17 cellular contexts compared by ENCODE assay signal in genomic region chr11:35546317-35546716, GRCh38. TPM values are rescaled to one million over a fixed set of nuclear protein-coding genes. Genes with fewer than 3 reads are reported as not detected.
"Had no signal": no experiment of that assay in that cellular context is flagged by ENCODE, and none has a peak within 500 bp of the region (broad histone marks: within the 10 kb centered on the region; RNA-seq: fewer than 3 reads in every experiment).

No MANE protein-coding gene starts in this region.

- H3K27ac ChIP-seq: parathyroid adenoma, tibial nerve had no signal

- H2AFZ ChIP-seq: parathyroid adenoma had no signal

- ATAC-seq: activated CD4-positive, CD25-positive, alpha-beta regulatory T cell treated with anti-CD3 and anti-CD28 coated beads, Interleukin-2, amount 50 U/mL, for 24 hours; activated T-helper 17 cell treated with anti-CD3 and anti-CD28 coated beads, Interleukin-2, amount 50 U/mL, for 72 hours; effector memory CD8-positive, alpha-beta T cell had no signal

- H3K4me1 ChIP-seq: parathyroid adenoma had no signal

- H3K36me3 ChIP-seq: tibial nerve had no signal

- H3K27me3 ChIP-seq: tibial nerve had no signal

- H3K9ac ChIP-seq: parathyroid adenoma had no signal

- H3K27ac Mint-ChIP-seq: activated T-helper 17 cell treated with anti-CD3 and anti-CD28 coated beads, Interleukin-2, amount 50 U/mL, for 72 hours; dendritic cell treated with granulocyte-macrophage colony-stimulating factor and Interleukin-4, amounts not matched to agents 40 ng/mL and 50 ng/mL, for 4 days; effector memory CD8-positive, alpha-beta T cell; T-helper 2 cell treated with Interferon-gamma antibody and Interleukin-4, amounts not matched to agents 5 μg/mL and 100 μg/mL, for 36 hours had no signal

- H3K4me3 ChIP-seq: tibial nerve had no signal

- H3K9me3 Mint-ChIP-seq: activated T-helper 17 cell treated with anti-CD3 and anti-CD28 coated beads, Interleukin-2, amount 50 U/mL, for 72 hours; dendritic cell treated with granulocyte-macrophage colony-stimulating factor and Interleukin-4, amounts not matched to agents 40 ng/mL and 50 ng/mL, for 4 days; neural crest cell; T-helper 2 cell treated with Interferon-gamma antibody and Interleukin-4, amounts not matched to agents 5 μg/mL and 100 μg/mL, for 36 hours had no signal

- DNase-seq: activated CD4-positive, alpha-beta T cell treated with anti-CD3 and anti-CD28 coated beads, Interleukin-2, amount 50 U/mL, for 1 hour; activated naive CD4-positive, alpha-beta T cell treated with Interleukin-2 at 50 U/mL for 16 hours; aorta; effector memory CD8-positive, alpha-beta T cell; foreskin melanocyte; head of caudate nucleus; kidney glomerular epithelial cell; stimulated activated CD4-positive, alpha-beta T cell treated with anti-CD3 and anti-CD28 coated beads, Interleukin-12 subunit alpha, Interleukin-12 subunit beta, amount 100 ng/mL, for 4 hours; stimulated activated CD4-positive, alpha-beta T cell treated with anti-CD3 and anti-CD28 coated beads, Interleukin-2, amount 100 ng/mL, for 24 hours had no signal

- H3K4me3 Mint-ChIP-seq: activated T-helper 17 cell treated with anti-CD3 and anti-CD28 coated beads, Interleukin-2, amount 50 U/mL, for 72 hours; dendritic cell treated with granulocyte-macrophage colony-stimulating factor and Interleukin-4, amounts not matched to agents 40 ng/mL and 50 ng/mL, for 4 days; effector memory CD8-positive, alpha-beta T cell; neural crest cell; T-helper 2 cell treated with Interferon-gamma antibody and Interleukin-4, amounts not matched to agents 5 μg/mL and 100 μg/mL, for 36 hours had no signal

- H3K4me1 Mint-ChIP-seq: activated T-helper 17 cell treated with anti-CD3 and anti-CD28 coated beads, Interleukin-2, amount 50 U/mL, for 72 hours had no signal

- H3K9me3 ChIP-seq: tibial nerve had no signal

RNA-seq across cellular contexts. Expression of gene PAMR1, which starts 20.9 kb away (rescaled TPM):
- total RNA-seq: activated CD8-positive, alpha-beta memory T cell treated with anti-CD3 and anti-CD28 coated beads for 36 hours; activated T-helper 17 cell treated with anti-CD3 and anti-CD28 coated beads, Interleukin-2, amount 50 U/mL, for 72 hours had no signal
